Comparison of ENCODE assay signal across 1 cellular context in genomic region chr16:57244463-57244766, GRCh38.
TF ChIP-seq lines count a peak whose summit lies in the region.

No MANE protein-coding gene starts in this region.

TF ChIP-seq in HEK293, 187 proteins besides CTCF, POLR2A, EP300 and RAD21 (continued from another document):
- TF ChIP-seq ZNF610 (tag by site-specific recombination; IDR thresholded peaks at IDR 0.05; ENCODE audit: borderline replicate concordance), result no peak
